In the genomic region with DNA sequence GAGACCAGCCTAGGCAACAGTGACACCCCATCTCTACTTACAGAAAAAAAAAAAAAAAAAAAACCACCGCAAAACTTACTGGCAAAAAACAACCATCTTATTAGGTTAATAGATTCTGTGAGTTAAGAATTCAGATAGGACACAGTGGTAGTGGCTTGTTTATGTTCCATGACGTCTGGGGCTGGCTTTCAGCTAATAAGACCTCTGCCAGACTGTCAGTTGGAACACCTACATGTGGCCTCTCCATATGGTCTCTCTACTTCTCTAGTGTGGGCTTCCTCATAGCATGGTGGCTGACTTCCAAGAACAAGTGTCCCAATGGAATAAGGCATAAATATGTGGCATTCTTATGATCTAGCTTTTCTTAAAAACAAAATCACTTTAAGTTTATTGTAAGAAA, we compare ENCODE assay signal across 20 cellular contexts.
DNase-seq lines count a peak whose midpoint lies in the region; ATAC-seq lines count a peak whose summit lies in the region.
"Had no signal": no experiment of that assay in that cellular context is flagged by ENCODE, and none has a peak within 500 bp of the region (broad histone marks: within the 10 kb centered on the region; RNA-seq: fewer than 3 reads in every experiment).

No MANE protein-coding gene starts in this region.

- no peak for ATAC-seq in GM19397 (IDR thresholded peaks at IDR 0.05; ENCODE audit: unreplicated experiment)
- ATAC-seq: K562 had no signal

- DNase-seq in NCI-H82 (lab: John Stamatoyannopoulos, UW) (peak; percentile 45), NCI-H82 treated with DMSO at 0.1 percent for 48 hours (lab: John Stamatoyannopoulos, UW; ENCODE audit: unreplicated experiment) (no peak), NCI-H2171 treated with DMSO at 0.1 percent for 48 hours (lab: John Stamatoyannopoulos, UW) (peak; percentile 96), cerebellar cortex (ENCODE audit: low spot score) (peak; percentile 89), T-helper 1 cell (no peak), activated gamma-delta T cell (lab: John Stamatoyannopoulos, UW) (no peak)
- DNase-seq: ACHN; CD4-positive, CD25-positive, alpha-beta regulatory T cell; EL; GF-D8; Kasumi-1; NCI-H1092 treated with DMSO at 0.1 percent for 48 hours; NCI-H1436 treated with DMSO at 0.1 percent for 48 hours; NCI-H2029; NCI-H2227 treated with DMSO at 0.1 percent for 48 hours; NCI-H510A treated with DMSO at 0.1 percent for 48 hours; Peyer's patch; SHP77 treated with DMSO at 0.1 percent for 48 hours had no signal

Comparison
In these comparisons a context has a peak if more than half of its experiments do, and no peak if none do; other contexts are left out.
1. DNase-seq: peak in NCI-H82 (single experiment), NCI-H2171 treated with DMSO at 0.1 percent for 48 hours (single experiment) and cerebellar cortex (single experiment); none in NCI-H82 treated with DMSO at 0.1 percent for 48 hours (single experiment), T-helper 1 cell (0 of 5) and activated gamma-delta T cell (single experiment).